In the genomic region with DNA sequence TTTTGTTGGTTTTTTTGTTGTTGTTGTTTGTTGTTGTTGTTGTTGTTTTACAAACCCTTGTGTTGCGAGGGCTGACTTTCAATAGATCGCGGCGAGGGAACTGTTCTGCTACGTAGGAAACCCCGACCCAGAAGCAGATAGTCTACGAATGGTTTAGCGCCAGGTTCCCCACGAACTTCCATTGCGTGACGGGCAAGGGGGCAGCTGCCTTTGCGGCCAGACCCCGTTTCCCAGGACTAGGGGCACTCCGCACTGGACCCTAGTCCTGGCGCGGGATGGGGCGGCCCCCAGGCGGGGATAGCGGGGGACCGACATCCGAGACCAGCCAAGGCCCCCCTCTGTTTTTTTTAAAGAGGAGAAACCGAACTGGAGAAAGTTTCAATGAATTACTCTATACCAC, we compare ENCODE assay signal across 26 cellular contexts.
"Had no signal": no experiment of that assay in that cellular context is flagged by ENCODE, and none has a peak within 500 bp of the region (broad histone marks: within the 10 kb centered on the region; RNA-seq: fewer than 3 reads in every experiment).

No MANE protein-coding gene starts in this region.

- DNase-seq: activated B cell treated with CpG ODN at 0.5 μM for 24 hours; activated CD4-positive, alpha-beta memory T cell treated with anti-CD3 and anti-CD28 coated beads for 36 hours; activated CD4-positive, alpha-beta T cell treated with anti-CD3 and anti-CD28 coated beads for 36 hours; activated CD4-positive, alpha-beta T cell treated with anti-CD3 and anti-CD28 coated beads, Interleukin-2, amount 10 ng/mL, durations not matched to agents 24 days and 14 days; activated CD4-positive, CD25-positive, alpha-beta regulatory T cell treated with anti-CD3 and anti-CD28 coated beads, Interleukin-2, amount 50 U/mL, for 72 hours; activated CD8-positive, alpha-beta memory T cell treated with anti-CD3 and anti-CD28 coated beads, Interleukin-2, amount 10 ng/mL, durations not matched to agents 7 days and 5 days; activated CD8-positive, alpha-beta memory T cell treated with anti-CD3 and anti-CD28 coated beads, Interleukin-2, amount 50 U/mL, for 4 hours; activated CD8-positive, alpha-beta T cell treated with anti-CD3 and anti-CD28 coated beads, Interleukin-2, amount 10 ng/mL, durations not matched to agents 7 days and 5 days; activated effector memory CD4-positive, alpha-beta T cell treated with anti-CD3 and anti-CD28 coated beads, Interleukin-2, amount 50 U/mL, for 16 hours; activated naive CD4-positive, alpha-beta T cell treated with anti-CD3 and anti-CD28 coated beads for 36 hours; activated naive CD8-positive, alpha-beta T cell treated with anti-CD3 and anti-CD28 coated beads for 36 hours; activated naive CD8-positive, alpha-beta T cell treated with anti-CD3 and anti-CD28 coated beads, Interleukin-2, amount 50 U/mL, for 24 hours; activated T-cell treated with anti-CD3 and anti-CD28 coated beads, Interleukin-2, amount 50 U/mL, for 1 hour; activated T-cell treated with anti-CD3 and anti-CD28 coated beads, Interleukin-2, amount 50 U/mL, for 48 hours; adrenal gland; amygdala; aorta; body of pancreas; caudate nucleus; effector CD8-positive, alpha-beta T cell; esophagus squamous epithelium; foreskin melanocyte; T-helper 2 cell; WERI-Rb-1 had no signal

- H3K9me3 ChIP-seq: adrenal gland, body of pancreas, esophagus squamous epithelium, gastroesophageal sphincter had no signal

- H3K4me1 ChIP-seq: adrenal gland, esophagus squamous epithelium, gastroesophageal sphincter had no signal

- ATAC-seq: activated CD4-positive, alpha-beta T cell treated with anti-CD3 and anti-CD28 coated beads for 36 hours; activated CD8-positive, alpha-beta memory T cell treated with anti-CD3 and anti-CD28 coated beads, Interleukin-2, amount 10 ng/mL, durations not matched to agents 7 days and 5 days; activated CD8-positive, alpha-beta T cell treated with anti-CD3 and anti-CD28 coated beads, Interleukin-2, amount 10 ng/mL, durations not matched to agents 7 days and 5 days; activated naive CD8-positive, alpha-beta T cell treated with anti-CD3 and anti-CD28 coated beads, Interleukin-2, amount 50 U/mL, for 24 hours; body of pancreas; gastroesophageal sphincter had no signal

- H3K4me3 ChIP-seq: adrenal gland, body of pancreas, esophagus squamous epithelium, gastroesophageal sphincter had no signal

- H3K36me3 ChIP-seq: adrenal gland, esophagus squamous epithelium, gastroesophageal sphincter, WERI-Rb-1 had no signal

- H3K27ac ChIP-seq: adrenal gland, body of pancreas, epithelial cell of prostate, esophagus squamous epithelium, gastroesophageal sphincter, WERI-Rb-1 had no signal

- H3K27me3 ChIP-seq: adrenal gland, body of pancreas, esophagus squamous epithelium, gastroesophageal sphincter had no signal
